Comparison of ENCODE assay signal across 8 cellular contexts in the genomic region with DNA sequence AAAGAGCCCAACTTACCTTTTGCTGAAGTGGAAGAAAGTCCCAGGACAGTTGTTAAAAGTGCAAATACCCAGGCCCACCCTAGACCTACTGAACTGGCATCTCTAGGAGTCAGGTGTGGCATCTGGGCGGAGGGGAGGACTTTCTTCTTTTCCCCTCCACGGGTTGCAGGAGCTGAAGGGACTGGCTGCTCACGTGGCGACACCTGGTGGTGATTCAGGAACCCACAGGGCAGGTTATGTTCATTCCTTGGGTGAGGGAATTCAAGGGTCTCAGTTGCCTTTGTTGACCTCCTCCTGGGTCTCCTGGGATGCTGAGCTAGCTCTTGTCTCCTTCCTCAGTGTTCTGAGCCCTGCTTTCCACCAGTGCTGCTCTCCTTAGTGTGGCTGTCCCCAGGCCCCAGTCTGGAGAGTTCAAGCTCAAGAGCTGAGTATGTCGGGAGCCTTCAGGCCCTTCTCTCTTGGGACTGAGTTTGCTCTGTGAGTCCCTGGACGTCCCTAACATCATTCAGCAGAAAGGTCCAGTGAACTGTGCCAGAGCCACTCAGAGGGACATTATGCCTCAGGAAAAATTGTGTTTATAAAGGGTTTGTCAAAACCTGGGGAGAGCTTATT. TPM values are rescaled to one million over a fixed set of nuclear protein-coding genes. Genes with fewer than 3 reads are reported as not detected.
DNase-seq lines count a peak whose midpoint lies in the region; ATAC-seq and TF ChIP-seq lines count a peak whose summit lies in the region.

No MANE protein-coding gene starts in this region.

- peak; percentile 94 for TF ChIP-seq CTCF in RWPE2 (IDR thresholded peaks at IDR 0.05; ENCODE audit: poor library complexity, severe bottlenecking)
- TF ChIP-seq CTCF in gastroesophageal sphincter (IDR thresholded peaks at IDR 0.05) = peak in 3 of 4 experiments; percentile 83 to 94 (median 87)
- TF ChIP-seq CTCF in parathyroid adenoma (IDR thresholded peaks at IDR 0.05) = peak; percentile 94
- TF ChIP-seq CTCF in type B pancreatic cell (conservative IDR thresholded peaks at IDR 0.05) = peak; percentile 91

- H3K4me3 ChIP-seq in RWPE2 (ENCODE audit: severe bottlenecking) (no peak overlapping the region), gastroesophageal sphincter (no peak overlapping the region), parathyroid adenoma (ENCODE audit: low read depth, low read length) (no peak overlapping the region)

- H2AFZ ChIP-seq in parathyroid adenoma = no peak overlapping the region

- H3K4me1 ChIP-seq in RWPE2 (ENCODE audit: insufficient read depth, poor library complexity, severe bottlenecking) (no peaks in the 10 kb centered on the region), gastroesophageal sphincter (peaks cover 0 to 8% (median 2%) of the 10 kb centered on the region in 3 donors), parathyroid adenoma (peaks cover 3% of the 10 kb centered on the region)

- 60% methylated on average over 1 of the region's 6 CpGs; no CpG with 5 or more reads in 1 of the 2 donors for WGBS in gastroesophageal sphincter (ENCODE audit: low coverage in 1 of 2), 2 donors

- TF ChIP-seq EP300 in gastroesophageal sphincter (IDR thresholded peaks at IDR 0.05) = no peak

- no peak overlapping the region for H3K4me3 Mint-ChIP-seq in type B pancreatic cell

- H3K27ac ChIP-seq in RWPE2 (ENCODE audit: poor library complexity, severe bottlenecking) (no peak overlapping the region), gastroesophageal sphincter (no peak overlapping the region), parathyroid adenoma (no peak overlapping the region)

- H3K27me3 ChIP-seq in RWPE2 (ENCODE audit: insufficient read depth, poor library complexity, severe bottlenecking) = no peaks in the 10 kb centered on the region
- no peaks in the 10 kb centered on the region for H3K27me3 ChIP-seq in gastroesophageal sphincter
- H3K27me3 ChIP-seq in parathyroid adenoma (ENCODE audit: control insufficient read depth, insufficient read depth, low read length) = no peaks in the 10 kb centered on the region

- H3K36me3 ChIP-seq in RWPE2 (ENCODE audit: low read depth) = no peaks in the 10 kb centered on the region
- peaks cover 0 to 16% of the 10 kb centered on the region in 2 donors for H3K36me3 ChIP-seq in gastroesophageal sphincter
- no peaks in the 10 kb centered on the region for H3K36me3 ChIP-seq in parathyroid adenoma (ENCODE audit: control insufficient read depth, insufficient read depth, low read length)

- H3K4me1 Mint-ChIP-seq in type B pancreatic cell (ENCODE audit: unreplicated experiment) = peaks cover 13% of the 10 kb centered on the region

- no peaks in the 10 kb centered on the region for H3K79me2 ChIP-seq in parathyroid adenoma

- H3K9me3 ChIP-seq in RWPE2 (ENCODE audit: severe bottlenecking) (no peaks in the 10 kb centered on the region), gastroesophageal sphincter (no peaks in the 10 kb centered on the region), parathyroid adenoma (ENCODE audit: control insufficient read depth, low read length) (no peaks in the 10 kb centered on the region)

- H3K9me3 Mint-ChIP-seq in type B pancreatic cell = no peaks in the 10 kb centered on the region

- ATAC-seq in RWPE2 (ENCODE audit: low read depth) (peak; percentile 79), gastroesophageal sphincter (peak; percentile 64)

- no peak overlapping the region for H3K9ac ChIP-seq in parathyroid adenoma

- DNase-seq in NCI-H2196 (lab: John Stamatoyannopoulos, UW; ENCODE audit: unreplicated experiment) (peak; percentile 5), NCI-H2196 treated with DMSO at 0.1 percent for 48 hours (lab: John Stamatoyannopoulos, UW; ENCODE audit: unreplicated experiment) (no peak), HuH-7 (ENCODE audit: low spot score) (peak; percentile 89), RWPE2 (ENCODE audit: low spot score) (peak; percentile 73), type B pancreatic cell (ENCODE audit: extremely low spot score, unreplicated experiment) (peak; percentile 79)
- peak; percentile 89 for DNase-seq in activated effector memory CD4-positive, alpha-beta T cell treated with anti-CD3 and anti-CD28 coated beads, Interleukin-2, amount 50 U/mL, for 16 hours

- H3K4me2 ChIP-seq in parathyroid adenoma (ENCODE audit: low read length) = no peak overlapping the region

- TF ChIP-seq POLR2A in gastroesophageal sphincter (IDR thresholded peaks at IDR 0.05) = no peak

- H3K27me3 Mint-ChIP-seq in type B pancreatic cell = peaks cover 8% of the 10 kb centered on the region

- H3K36me3 Mint-ChIP-seq in type B pancreatic cell = no peaks in the 10 kb centered on the region

- no peak overlapping the region for H3K27ac Mint-ChIP-seq in type B pancreatic cell

RNA-seq across cellular contexts. Expression of gene DYSF, which starts 56.9 kb away (rescaled TPM):
- total RNA-seq in gastroesophageal sphincter (10 to 100 TPM; 11.0 to 50.1 (median 17.4) TPM), type B pancreatic cell (ENCODE audit: low replicate concordance) (1.7 and 4.2 TPM in 2 replicates)
